Comparison of ENCODE assay signal across 11 cellular contexts in genomic region chr15:56215769-56216168, GRCh38. TPM values are rescaled to one million over a fixed set of nuclear protein-coding genes. Genes with fewer than 3 reads are reported as not detected.
DNase-seq lines count a peak whose midpoint lies in the region; ATAC-seq and TF ChIP-seq lines count a peak whose summit lies in the region.
"Had no signal": no experiment of that assay in that cellular context is flagged by ENCODE, and none has a peak within 500 bp of the region (broad histone marks: within the 10 kb centered on the region; RNA-seq: fewer than 3 reads in every experiment).

No MANE protein-coding gene starts in this region.

- H3K9me3 Mint-ChIP-seq in HFFc6 (no peaks in the 10 kb centered on the region; the same call in 1 of the 2 replicates), nephron progenitor cell (peaks cover 86% of the 10 kb centered on the region)

- peak; percentile 25 for DNase-seq in AG20443 (ENCODE audit: low spot score)
- peak; percentile 26 for DNase-seq in HFFc6
- peak; percentile 62 for DNase-seq in amniotic epithelial cell (ENCODE audit: low read depth)
- no peak for DNase-seq in left lung
- no peak for DNase-seq in nephron progenitor cell
- no peak for DNase-seq in globus pallidus (ENCODE audit: low spot score)
- DNase-seq in NCI-H1694 treated with DMSO at 0.1 percent for 48 hours (lab: John Stamatoyannopoulos, UW): no peak
- DNase-seq in middle frontal gyrus (ENCODE audit: extremely low spot score, low spot score): no peak
- DNase-seq: activated CD8-positive, alpha-beta memory T cell treated with anti-CD3 and anti-CD28 coated beads, Interleukin-2, amount 50 U/mL, for 48 hours; foreskin keratinocyte; thyroid gland had no signal

- no peaks in the 10 kb centered on the region for H3K4me1 ChIP-seq in left lung
- H3K4me1 ChIP-seq: foreskin keratinocyte, thyroid gland had no signal

- no peaks in the 10 kb centered on the region for H3K27me3 Mint-ChIP-seq in HFFc6 (ENCODE audit: insufficient read depth)
- H3K27me3 Mint-ChIP-seq in nephron progenitor cell (ENCODE audit: low read depth, poor library complexity): no peaks in the 10 kb centered on the region

- H3K4me1 Mint-ChIP-seq in HFFc6 (ENCODE audit: low read depth) (peaks cover 35% of the 10 kb centered on the region), nephron progenitor cell (no peaks in the 10 kb centered on the region)

- peaks cover 0 to 3% of the 10 kb centered on the region in 2 donors for H3K9me3 ChIP-seq in left lung
- H3K9me3 ChIP-seq: thyroid gland had no signal

- H3K36me3 Mint-ChIP-seq in HFFc6 (ENCODE audit: low read depth) (peaks cover 26% of the 10 kb centered on the region), nephron progenitor cell (ENCODE audit: low read depth) (peaks cover 94% of the 10 kb centered on the region)

- H3K27ac ChIP-seq in left lung: no peak overlapping the region
- H3K27ac ChIP-seq: foreskin keratinocyte, thyroid gland had no signal

- H3K4me3 ChIP-seq in left lung: no peak overlapping the region
- H3K4me3 ChIP-seq: thyroid gland had no signal

- ATAC-seq in left lung: peak; percentile 76
- ATAC-seq: foreskin keratinocyte had no signal

- intact Hi-C loops in left lung (cut with DNase I): no loop called here

- no peak for TF ChIP-seq CTCF in HFFc6 (IDR thresholded peaks at IDR 0.05)
- TF ChIP-seq CTCF in left lung (IDR thresholded peaks at IDR 0.05): no peak
- TF ChIP-seq CTCF in nephron progenitor cell (IDR thresholded peaks at IDR 0.05): no peak

- no peaks in the 10 kb centered on the region for H3K36me3 ChIP-seq in left lung
- H3K36me3 ChIP-seq: thyroid gland had no signal

- H3K27me3 ChIP-seq in left lung: no peaks in the 10 kb centered on the region
- H3K27me3 ChIP-seq: foreskin keratinocyte, thyroid gland had no signal

- peak overlapping the region; percentile 56; the same call in 1 of the 2 replicates for H3K27ac Mint-ChIP-seq in HFFc6
- H3K27ac Mint-ChIP-seq in nephron progenitor cell: no peak overlapping the region

- H3K4me3 Mint-ChIP-seq in HFFc6 (no peak overlapping the region), nephron progenitor cell (no peak overlapping the region)

RNA-seq across cellular contexts. Expression of gene RFX7, which starts 27.9 kb away (rescaled TPM):
- total RNA-seq in HFFc6 (2021; fragmentation: NEBNext Ultra II Directional; extraction: Animal tissue kit (Norgen Biotek cat#: 25700)): 10 to 100 TPM; 13.8 to 20.1 (median 16.5) TPM
- total RNA-seq in left lung: 10 to 100 TPM; 16.7 to 18.2 TPM

Comparison
In these comparisons a context has a peak if more than half of its experiments do, and no peak if none do; other contexts are left out.
1. DNase-seq: peak in AG20443 (single experiment), HFFc6 (single experiment) and amniotic epithelial cell (single experiment); none in left lung (0 of 2), nephron progenitor cell (single experiment), globus pallidus (single experiment), NCI-H1694 treated with DMSO at 0.1 percent for 48 hours (single experiment) and middle frontal gyrus (single experiment).